In genomic region chr6:20403080-20403765, GRCh38 we compare ENCODE assay signal across 8 cellular contexts. TPM values are rescaled to one million over a fixed set of nuclear protein-coding genes. Genes with fewer than 3 reads are reported as not detected.
DNase-seq lines count a peak whose midpoint lies in the region; ATAC-seq and TF ChIP-seq lines count a peak whose summit lies in the region.

No MANE protein-coding gene starts in this region.

- H3K27ac ChIP-seq in IMR-90 (ENCODE audit: insufficient read depth, low read length), result peak overlapping the region; percentile 84

- H2AK5ac ChIP-seq in IMR-90 (ENCODE audit: low read depth, low read length), result no peak overlapping the region

- CTCF ChIA-PET in IMR-90 (lab: Yijun Ruan, JAX), result interaction anchor here (0.5 to 3.0 kb wide), 4 partner anchors 61 to 1921 kb away, joined by 3 to 13 read pairs (median 6); no protein-coding TSS in a partner anchor

- peak; percentile 80 for DNase-seq in DMS53 treated with DMSO at 0.1 percent for 48 hours (lab: John Stamatoyannopoulos, UW; ENCODE audit: unreplicated experiment)
- DNase-seq in IMR-90, result peak; percentile 74
- peak; percentile 89 for DNase-seq in RPMI7951 (ENCODE audit: low read depth)
- DNase-seq in activated T-helper 1 cell treated with anti-CD3 and anti-CD28 coated beads, Interleukin-2, amount 50 U/mL, for 16 hours (ENCODE audit: low read depth in 1 of 2, low spot score in 1 of 2), result peak; percentile 64 to 85
- peak; percentile 81 for DNase-seq in fibroblast of mammary gland (ENCODE audit: low read depth)
- DNase-seq in natural killer cell treated with Interleukin-12 subunit alpha and Interleukin-12 subunit beta and Interleukin-15 and Interleukin-18, amount 100 ng/mL, for 72 hours (ENCODE audit: low spot score), result peak; percentile 99
- peak; percentile 88 for DNase-seq in stimulated activated naive CD4-positive, alpha-beta T cell treated with Interleukin-2 at 50 U/mL for 16 hours (lab: John Stamatoyannopoulos, UW)

- BruUV-seq in IMR-90 (replicated peaks; lab: Mats Ljungman, UMichigan), result no TSS peak

- H3K9me3 ChIP-seq in IMR-90 (ENCODE audit: control insufficient read depth, insufficient read depth, low read length), result no peaks in the 10 kb centered on the region

- in situ Hi-C loops in IMR-90 (cut with MboI; ENCODE audit: low sequenced_read_pairs), result loop anchor here (10.0 kb wide), 1 partner anchor 122 kb away; no protein-coding TSS in a partner anchor

- no peak for TF ChIP-seq CTCF in IMR-90 (conservative IDR thresholded peaks at IDR 0.05; ENCODE audit: low read depth, low read length)
- TF ChIP-seq CTCF in fibroblast of mammary gland (conservative IDR thresholded peaks at IDR 0.05; ENCODE audit: control insufficient read depth, insufficient read depth, low read depth, low read length), result no peak

- H3K23ac ChIP-seq in IMR-90 (ENCODE audit: low read depth, low read length), result no peak overlapping the region

- TF ChIP-seq RAD21 in IMR-90 (IDR thresholded peaks at IDR 0.05; ENCODE audit: low read length), result no peak

- peak overlapping the region; percentile 92 for H2AFZ ChIP-seq in IMR-90 (replicated peaks; ENCODE audit: low read length, poor library complexity)

- H3K9ac ChIP-seq in IMR-90 (ENCODE audit: low read depth, low read length), result peak overlapping the region; percentile 92

- H3K36me3 ChIP-seq in IMR-90 (ENCODE audit: control insufficient read depth, insufficient read depth, low read length), result 0 out of 2 replicates have a peak, but pooled peaks cover 2% of the 10 kb centered on the region

- intact Hi-C loops in IMR-90 (cut with micrococcal nuclease), result loop anchor here (5.0 kb wide), 3 partner anchors 311 to 1184 kb away; no protein-coding TSS in a partner anchor

- H4K8ac ChIP-seq in IMR-90 (ENCODE audit: low read depth in 2 of 2, low read length in 2 of 2), result peak overlapping the region; percentile 46 to 56; a peak in 2 of 4 replicates

- TF ChIP-seq POLR2A in IMR-90 (IDR thresholded peaks at IDR 0.05; ENCODE audit: low read depth, low read length), result no peak

- H3K36me3 Mint-ChIP-seq in natural killer cell treated with Interleukin-12 subunit alpha and Interleukin-12 subunit beta and Interleukin-15 and Interleukin-18, amount 100 ng/mL, for 72 hours, result no peaks in the 10 kb centered on the region

- H3K9me1 ChIP-seq in IMR-90 (ENCODE audit: insufficient read depth, low read length), result peaks cover 3% of the 10 kb centered on the region; the same call in 1 of the 2 replicates

- ATAC-seq in GM21529 (IDR thresholded peaks at IDR 0.05; ENCODE audit: unreplicated experiment) (peak; percentile 47), IMR-90 (ENCODE audit: low read depth) (peak; percentile 61)
- peak; percentile 80 to 85 for ATAC-seq in natural killer cell treated with Interleukin-12 subunit alpha and Interleukin-12 subunit beta and Interleukin-15 and Interleukin-18, amount 100 ng/mL, for 72 hours

- H3K27me3 ChIP-seq in IMR-90 (ENCODE audit: control insufficient read depth, insufficient read depth, low read length), result no peaks in the 10 kb centered on the region

- peak overlapping the region; percentile 60; the same call in 1 of the 2 replicates for H3K4me2 ChIP-seq in IMR-90 (ENCODE audit: low read depth, low read length)

- no peak overlapping the region for H2BK20ac ChIP-seq in IMR-90 (ENCODE audit: low read depth, low read length)

- dilution Hi-C loops in IMR-90 (cut with HindIII; ENCODE audit: low sequenced_read_pairs, unreplicated experiment), result no loop called here

- H4K20me1 ChIP-seq in IMR-90 (ENCODE audit: insufficient read depth, low read length), result peaks cover 17% of the 10 kb centered on the region; the same call in 1 of the 2 replicates

- no CpG with 5 or more reads among the region's 72 CpGs for WGBS in IMR-90 (ENCODE audit: extremely low coverage in 2 of 2, insufficient read length in 1 of 2), 2 experiments

- H3K4me3 ChIP-seq in IMR-90 (ENCODE audit: insufficient read depth, low read depth, low read length) (peak overlapping the region; percentile 86), fibroblast of mammary gland (ENCODE audit: control insufficient read depth, low read depth, low read length) (peak overlapping the region; percentile 80)

- no peak overlapping the region for H2BK15ac ChIP-seq in IMR-90 (ENCODE audit: low read depth, low read length)

- H3K4me1 ChIP-seq in IMR-90 (ENCODE audit: control insufficient read depth, insufficient read depth, low read length), result no peaks in the 10 kb centered on the region; the same call in 1 of the 2 replicates

- peaks cover 37% of the 10 kb centered on the region in 2 donors for H3K4me1 Mint-ChIP-seq in natural killer cell treated with Interleukin-12 subunit alpha and Interleukin-12 subunit beta and Interleukin-15 and Interleukin-18, amount 100 ng/mL, for 72 hours (ENCODE audit: low read depth in 2 of 2)

- peak overlapping the region; percentile 69 for H3K4ac ChIP-seq in IMR-90 (ENCODE audit: low read depth, low read length)

- H3K56ac ChIP-seq in IMR-90 (ENCODE audit: extremely low read depth, insufficient read depth, low read length), result 0 out of 2 replicates have a peak overlapping the region, but pooled peaks have one; percentile 21

- H2BK120ac ChIP-seq in IMR-90 (ENCODE audit: low read depth, low read length), result no peak overlapping the region; the same call in 1 of the 2 replicates

- peak overlapping the region; percentile 98 for H2BK5ac ChIP-seq in IMR-90 (ENCODE audit: low read depth, low read length, poor library complexity, severe bottlenecking)

- H3K18ac ChIP-seq in IMR-90 (ENCODE audit: low read depth, low read length), result peak overlapping the region; percentile 60; the same call in 1 of the 2 replicates

- peak overlapping the region; percentile 99 to 100 for H3K27ac Mint-ChIP-seq in natural killer cell treated with Interleukin-12 subunit alpha and Interleukin-12 subunit beta and Interleukin-15 and Interleukin-18, amount 100 ng/mL, for 72 hours

- POLR2A ChIA-PET in IMR-90 (lab: Charles Lee; ENCODE audit: unreplicated experiment), result interaction anchor here (0.6 to 0.7 kb wide), 5 partner anchors 19 to 127 kb away, joined by 4 to 10 read pairs (median 5); no protein-coding TSS in a partner anchor

- peak overlapping the region; percentile 97 for H3K4me3 Mint-ChIP-seq in natural killer cell treated with Interleukin-12 subunit alpha and Interleukin-12 subunit beta and Interleukin-15 and Interleukin-18, amount 100 ng/mL, for 72 hours

- no peaks in the 10 kb centered on the region for H3K27me3 Mint-ChIP-seq in natural killer cell treated with Interleukin-12 subunit alpha and Interleukin-12 subunit beta and Interleukin-15 and Interleukin-18, amount 100 ng/mL, for 72 hours

- peak overlapping the region; percentile 98; the same call in 1 of the 2 replicates for H3K14ac ChIP-seq in IMR-90 (replicated peaks; ENCODE audit: low read depth, low read length)

- H3K79me1 ChIP-seq in IMR-90 (ENCODE audit: low read depth in 1 of 2, low read length in 2 of 2), result peaks cover 0 to 18% of the 10 kb centered on the region in 2 experiments; a peak in 2 of 4 replicates

- no peaks in the 10 kb centered on the region for H3K9me3 Mint-ChIP-seq in natural killer cell treated with Interleukin-12 subunit alpha and Interleukin-12 subunit beta and Interleukin-15 and Interleukin-18, amount 100 ng/mL, for 72 hours

- peak overlapping the region; percentile 57; the same call in 1 of the 2 replicates for H4K5ac ChIP-seq in IMR-90 (ENCODE audit: low read depth, low read length)

- H4K91ac ChIP-seq in IMR-90 (ENCODE audit: insufficient read depth, low read depth, low read length), result peak overlapping the region; percentile 65; the same call in 1 of the 2 replicates

- H2AK9ac ChIP-seq in IMR-90 (replicated peaks; ENCODE audit: low read depth, low read length, poor library complexity), result peak overlapping the region; percentile 91

TF ChIP-seq in IMR-90, 13 proteins besides CTCF, POLR2A, EP300 and RAD21 (continues in another document):
- TF ChIP-seq BHLHE40 (IDR thresholded peaks at IDR 0.05; ENCODE audit: low read depth, low read length) (peak; percentile 85), USF2 (IDR thresholded peaks at IDR 0.05; ENCODE audit: low read depth, low read length) (peak; percentile 88), RCOR1 (IDR thresholded peaks at IDR 0.05; ENCODE audit: insufficient replicate concordance, low read length) (no peak), FOS (IDR thresholded peaks at IDR 0.05; ENCODE audit: low read depth, low read length) (no peak), MAZ (IDR thresholded peaks at IDR 0.05; ENCODE audit: borderline replicate concordance, low read depth, low read length) (0 out of 2 replicates have a peak, but pooled peaks have one; percentile 67), ELK1 (IDR thresholded peaks at IDR 0.05; ENCODE audit: borderline replicate concordance, low read depth, low read length) (no peak), CHD1 (IDR thresholded peaks at IDR 0.05; ENCODE audit: low read depth, low read length) (no peak), MXI1 (IDR thresholded peaks at IDR 0.05; ENCODE audit: borderline replicate concordance, low read depth, low read length) (peak; percentile 81), CEBPB (IDR thresholded peaks at IDR 0.05; ENCODE audit: low read depth, low read length) (no peak), MAFK (IDR thresholded peaks at IDR 0.05; ENCODE audit: low read depth, low read length) (no peak), RFX5 (IDR thresholded peaks at IDR 0.05; ENCODE audit: low read depth, low read length) (no peak)

RNA-seq across cellular contexts. Expression of gene E2F3, which starts 1.5 kb away (rescaled TPM):
- 2.3 and 3.3 TPM in 2 replicates for total RNA-seq in IMR-90 (2012; rRNA removed)
- polyA plus RNA-seq in IMR-90 (2012; rRNA removed), result 7.5 and 8.2 TPM in 2 replicates
- 2.1 and 4.1 TPM in 2 replicates for polyA plus RNA-seq in IMR-90 (2012; cell fraction: cytosol; rRNA removed)
- polyA plus RNA-seq in IMR-90 (2012; cell fraction: nucleus; rRNA removed; ENCODE audit: low replicate concordance), result 6.2 and 23.5 TPM in 2 replicates
- 4.8 and 5.6 TPM in 2 replicates for total RNA-seq in RPMI7951 (2014; rRNA removed; shearing (Covaris generic))
- total RNA-seq in natural killer cell treated with Interleukin-12 subunit alpha and Interleukin-12 subunit beta and Interleukin-15 and Interleukin-18, amount 100 ng/mL, for 72 hours, result 10 to 100 TPM; 24.2 to 37.4 TPM

Comparison
In these comparisons a context has a peak if more than half of its experiments do, and no peak if none do; other contexts are left out.
1. Peak in every context shown above with its lines: DNase-seq, ATAC-seq, H3K4me3 ChIP-seq and H3K27ac ChIP-seq.